In the genomic region with DNA sequence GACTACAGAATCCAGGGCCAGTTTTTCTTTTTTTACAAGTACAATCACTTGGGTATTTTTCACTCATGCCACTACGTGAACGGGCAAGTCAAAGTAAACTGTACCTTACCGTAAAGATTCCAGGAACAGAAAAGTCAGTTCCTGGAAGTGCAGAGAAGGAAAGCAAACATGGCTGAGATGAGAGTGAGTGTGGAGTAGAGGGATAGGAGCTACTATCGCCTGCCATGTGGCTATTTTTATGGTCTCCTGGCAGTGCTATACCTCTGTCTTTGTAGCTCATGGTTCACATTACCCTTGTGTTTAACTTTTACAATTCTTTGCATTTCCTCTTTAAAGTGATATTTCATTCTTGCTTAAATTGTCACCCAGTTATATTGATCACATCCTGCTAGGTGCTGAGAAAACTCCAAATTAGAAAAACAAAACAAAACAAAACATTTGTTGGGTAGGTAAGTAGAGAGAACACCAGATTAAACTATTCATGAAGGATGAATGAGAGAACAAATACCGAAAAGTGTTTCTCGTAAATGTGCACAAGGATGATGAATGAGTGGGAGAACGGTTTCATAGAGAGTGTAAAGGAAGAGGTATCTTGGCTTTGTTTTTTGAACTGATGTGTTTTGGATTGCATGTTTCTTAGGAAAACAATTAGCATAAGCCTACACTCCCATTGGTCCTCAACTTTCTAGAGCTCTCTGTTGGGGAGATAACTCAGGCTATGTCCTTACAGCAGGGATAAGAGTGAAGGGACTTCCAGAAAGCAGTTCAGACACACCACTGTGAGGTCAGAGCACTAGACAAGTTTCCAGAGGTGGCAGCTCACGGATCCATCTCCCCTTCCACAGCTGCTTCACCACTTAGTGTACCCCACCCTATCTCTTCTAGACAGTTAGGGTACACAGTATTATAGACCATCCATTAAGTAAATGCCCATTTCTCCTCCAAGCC, we compare ENCODE assay signal across 24 cellular contexts.
DNase-seq lines count a peak whose midpoint lies in the region; ATAC-seq, FAIRE-seq and TF ChIP-seq lines count a peak whose summit lies in the region.
"Had no signal": no experiment of that assay in that cellular context is flagged by ENCODE, and none has a peak within 500 bp of the region (broad histone marks: within the 10 kb centered on the region; RNA-seq: fewer than 3 reads in every experiment).

No MANE protein-coding gene starts in this region.

- no peak overlapping the region for H3K27ac Mint-ChIP-seq in GM23338
- H3K27ac Mint-ChIP-seq: CD4-positive, alpha-beta T cell had no signal

- POLR2A ChIA-PET in H1 (lab: Charles Lee; ENCODE audit: partially characterized antibody), result no interaction called here

- H3K79me2 ChIP-seq in GM23338 (replicated peaks; ENCODE audit: insufficient read depth) (no peaks in the 10 kb centered on the region), H1 (ENCODE audit: control insufficient read depth in 1 of 2, insufficient read depth in 2 of 2, low read length in 2 of 2) (no peaks in the 10 kb centered on the region), osteoblast (ENCODE audit: insufficient read depth, low read length) (no peaks in the 10 kb centered on the region)

- H3K9ac ChIP-seq in H1 (replicated peaks in 1 of 4; ENCODE audit: extremely low read depth in 1 of 4, low read depth in 3 of 4, low read length in 3 of 4), result no peak overlapping the region
- H3K9ac ChIP-seq: BLaER1 treated with 17β-estradiol and CSF1 and Interleukin-3, amounts not matched to agents 10 nM and 100 nM; SK-N-SH had no signal

- H3K4me3 ChIP-seq in GM23338 (no peak overlapping the region), H1 (ENCODE audit: extremely low read depth in 1 of 4, insufficient read depth in 2 of 4, low read depth in 3 of 4, low read length in 4 of 4) (no peak overlapping the region), osteoblast (ENCODE audit: insufficient read depth, low read length) (no peak overlapping the region), suprapubic skin (no peak overlapping the region)
- H3K4me3 ChIP-seq: A549; BLaER1 treated with 17β-estradiol and CSF1 and Interleukin-3, amounts not matched to agents 10 nM and 100 nM; Peyer's patch had no signal

- H3F3A ChIP-seq in GM23338 (replicated peaks; ENCODE audit: low read depth), result no peaks in the 10 kb centered on the region

- no peak overlapping the region for H2BK120ac ChIP-seq in H1 (replicated peaks; ENCODE audit: low read depth, low read length)

- no peak for TF ChIP-seq RAD21 in H1 (IDR thresholded peaks at IDR 0.05 in 1 of 2, conservative IDR thresholded peaks at IDR 0.05 in 1 of 2; ENCODE audit: low read depth in 2 of 2, low read length in 2 of 2)

- H2BK5ac ChIP-seq in H1 (ENCODE audit: low read depth, low read length), result no peak overlapping the region

- no peaks in the 10 kb centered on the region for H3K27me3 ChIP-seq in GM23338 (ENCODE audit: insufficient read depth)
- no peaks in the 10 kb centered on the region for H3K27me3 ChIP-seq in H1 (replicated peaks in 1 of 4; ENCODE audit: control insufficient read depth in 3 of 4, extremely low read depth in 1 of 4, insufficient read depth in 3 of 4, low read length in 3 of 4)
- H3K27me3 ChIP-seq in osteoblast (ENCODE audit: insufficient read depth, low read length), result no peaks in the 10 kb centered on the region
- H3K27me3 ChIP-seq in suprapubic skin, result no peaks in the 10 kb centered on the region
- H3K27me3 ChIP-seq: BLaER1 treated with 17β-estradiol and CSF1 and Interleukin-3, amounts not matched to agents 10 nM and 100 nM; Peyer's patch had no signal

- H4K8ac ChIP-seq in H1 (ENCODE audit: extremely low read depth, insufficient read depth, low read length), result no peak overlapping the region

- TF ChIP-seq CTCF in GM23338 (conservative IDR thresholded peaks at IDR 0.05; ENCODE audit: low read depth in 2 of 2), result no peak
- no peak for TF ChIP-seq CTCF in H1 (IDR thresholded peaks at IDR 0.05; ENCODE audit: control extremely low read depth in 1 of 3, insufficient read depth in 1 of 3, low read depth in 1 of 3, low read length in 3 of 3)
- no peak for TF ChIP-seq CTCF in osteoblast (IDR thresholded peaks at IDR 0.05; ENCODE audit: extremely low read depth, low read depth, low read length)
- TF ChIP-seq CTCF in suprapubic skin (IDR thresholded peaks at IDR 0.05), result no peak

- H2BK12ac ChIP-seq in H1 (ENCODE audit: low read depth, low read length), result no peak overlapping the region

- peak overlapping the region; percentile 29; the same call in 1 of the 2 replicates for H2AFZ ChIP-seq in GM23338
- 0 out of 2 replicates have a peak overlapping the region, but pooled peaks have one; percentile 34 for H2AFZ ChIP-seq in H1 (ENCODE audit: low read length)
- H2AFZ ChIP-seq in osteoblast (ENCODE audit: low read length), result no peak overlapping the region

- no peaks in the 10 kb centered on the region for H4K20me1 ChIP-seq in GM23338 (replicated peaks; ENCODE audit: insufficient read depth)
- H4K20me1 ChIP-seq in H1 (replicated peaks in 1 of 2; ENCODE audit: control insufficient read depth in 1 of 2, insufficient read depth in 2 of 2, low read length in 2 of 2), result no peaks in the 10 kb centered on the region
- H4K20me1 ChIP-seq in osteoblast (ENCODE audit: insufficient read depth, low read length), result no peaks in the 10 kb centered on the region
- H4K20me1 ChIP-seq: BLaER1 treated with 17β-estradiol and CSF1 and Interleukin-3, amounts not matched to agents 10 nM and 100 nM had no signal

- ATAC-seq in GM23338 (no peak), GM18498 (IDR thresholded peaks at IDR 0.05; ENCODE audit: unreplicated experiment) (no peak)
- ATAC-seq: A549 had no signal

- no peak overlapping the region for H3K18ac ChIP-seq in H1 (ENCODE audit: extremely low read depth, low read length)

- no peak for FAIRE-seq in H1 (lab: Jason Lieb, UNC)
- FAIRE-seq: A549, D721Med had no signal

- peaks cover 12% of the 10 kb centered on the region for H3K4me1 Mint-ChIP-seq in GM23338

- CTCF ChIA-PET in H1 (lab: Charles Lee; ENCODE audit: partially characterized antibody), result interaction anchor here (0.7 to 1.5 kb wide), 2 partner anchors 12 to 18 kb away, joined by 3 to 5 read pairs; no protein-coding TSS in a partner anchor

- TF ChIP-seq POLR2A in H1 (IDR thresholded peaks at IDR 0.05; ENCODE audit: control extremely low read depth in 1 of 2, low read depth in 2 of 2, low read length in 2 of 2) (no peak), suprapubic skin (IDR thresholded peaks at IDR 0.05) (no peak)

- no peaks in the 10 kb centered on the region for H3K9me3 Mint-ChIP-seq in GM23338
- H3K9me3 Mint-ChIP-seq: CD4-positive, alpha-beta T cell had no signal

- H3K9me3 ChIP-seq in H1 (ENCODE audit: insufficient read depth in 2 of 2, low read depth in 1 of 2, low read length in 1 of 2) (no peaks in the 10 kb centered on the region), osteoblast (ENCODE audit: low read depth, low read length) (no peaks in the 10 kb centered on the region), suprapubic skin (no peaks in the 10 kb centered on the region)
- H3K9me3 ChIP-seq: A549; BLaER1 treated with 17β-estradiol and CSF1 and Interleukin-3, amounts not matched to agents 10 nM and 100 nM; Peyer's patch; SK-N-SH had no signal

- H3K79me1 ChIP-seq in H1 (ENCODE audit: low read depth, low read length), result no peaks in the 10 kb centered on the region

- no peaks in the 10 kb centered on the region for H3K9me2 ChIP-seq in GM23338 (ENCODE audit: insufficient read depth)
- H3K9me2 ChIP-seq: SK-N-SH had no signal

- H3K36me3 ChIP-seq in GM23338 (ENCODE audit: insufficient read depth) (no peaks in the 10 kb centered on the region), H1 (ENCODE audit: control insufficient read depth in 2 of 4, insufficient read depth in 4 of 4, low read length in 3 of 4) (no peaks in the 10 kb centered on the region), osteoblast (ENCODE audit: insufficient read depth, low read length) (no peaks in the 10 kb centered on the region), suprapubic skin (no peaks in the 10 kb centered on the region)
- H3K36me3 ChIP-seq: BLaER1 treated with 17β-estradiol and CSF1 and Interleukin-3, amounts not matched to agents 10 nM and 100 nM; Peyer's patch had no signal

- H3K4me3 Mint-ChIP-seq in GM23338, result no peak overlapping the region
- H3K4me3 Mint-ChIP-seq: CD4-positive, alpha-beta T cell had no signal

- no peak overlapping the region for H3K23ac ChIP-seq in H1 (ENCODE audit: insufficient read length)

- H3K56ac ChIP-seq in H1 (replicated peaks; ENCODE audit: insufficient read length, low read depth, low read length), result no peak overlapping the region

- H4K91ac ChIP-seq in H1 (replicated peaks; ENCODE audit: insufficient read length, low read length), result no peak overlapping the region

- DNase-seq in GM23338 (ENCODE audit: low spot score) (no peak), SHP77 treated with DMSO at 0.1 percent for 48 hours (lab: John Stamatoyannopoulos, UW) (peak; percentile 33), H1 (ENCODE audit: low read depth in 1 of 2, low spot score in 2 of 2) (no peak), osteoblast (ENCODE audit: insufficient read length, low spot score, missing footprints) (peak; percentile 6), NCI-H2171 (lab: John Stamatoyannopoulos, UW) (no peak), suprapubic skin (ENCODE audit: low spot score in 2 of 2) (no peak), SW480 (ENCODE audit: low spot score) (no peak)
- DNase-seq: AML-193; CD4-positive, alpha-beta T cell; Karpas-422; NCI-H1092; NCI-H1436 treated with DMSO at 0.1 percent for 48 hours; NCI-H187 treated with DMSO at 0.1 percent for 48 hours; NCI-H446 treated with DMSO at 0.1 percent for 48 hours; NCI-H526; NCI-H82; Peyer's patch; SK-N-SH; SW 1271 had no signal

- no peak overlapping the region for H3K4ac ChIP-seq in H1 (replicated peaks; ENCODE audit: insufficient read length, low read depth, low read length)

- H3K4me1 ChIP-seq in GM23338 (ENCODE audit: insufficient read depth), result no peaks in the 10 kb centered on the region
- H3K4me1 ChIP-seq in H1 (replicated peaks in 1 of 4; ENCODE audit: control insufficient read depth in 3 of 4, insufficient read depth in 4 of 4, low read length in 3 of 4), result no peaks in the 10 kb centered on the region
- H3K4me1 ChIP-seq in osteoblast (ENCODE audit: insufficient read depth, low read length), result no peaks in the 10 kb centered on the region
- no peaks in the 10 kb centered on the region for H3K4me1 ChIP-seq in suprapubic skin
- H3K4me1 ChIP-seq: A549; BLaER1 treated with 17β-estradiol and CSF1 and Interleukin-3, amounts not matched to agents 10 nM and 100 nM; Peyer's patch had no signal

- H3K36me3 Mint-ChIP-seq in GM23338 (ENCODE audit: low read depth), result no peaks in the 10 kb centered on the region

- no peak overlapping the region for H2BK15ac ChIP-seq in H1 (ENCODE audit: low read length)

- H3K4me2 ChIP-seq in GM23338, result no peak overlapping the region
- no peak overlapping the region for H3K4me2 ChIP-seq in H1 (ENCODE audit: insufficient read depth in 1 of 2, low read depth in 2 of 2, low read length in 2 of 2)
- no peak overlapping the region for H3K4me2 ChIP-seq in osteoblast (ENCODE audit: insufficient read depth, low read length)
- H3K4me2 ChIP-seq: A549; BLaER1 treated with 17β-estradiol and CSF1 and Interleukin-3, amounts not matched to agents 10 nM and 100 nM; SK-N-SH had no signal

- WGBS in H1 (ENCODE audit: extremely low coverage in 1 of 2, insufficient coverage in 1 of 2, insufficient read length in 1 of 2, insufficient replicate concordance in 2 of 2, low coverage in 1 of 2, low lambda C conversion rate in 2 of 2, missing lambda C conversion rate in 1 of 2), 2 experiments, result 93% methylated on average over 8 of the region's 8 CpGs; no CpG with 5 or more reads in 1 of the 2 experiments
- WGBS in suprapubic skin, result 68% methylated on average over 8 of the region's 8 CpGs

- H3K27me3 Mint-ChIP-seq in GM23338 (ENCODE audit: insufficient read depth, low read depth, poor library complexity), result no peaks in the 10 kb centered on the region

- no peak overlapping the region for H2AK5ac ChIP-seq in H1 (ENCODE audit: low read depth, low read length)

- H2BK20ac ChIP-seq in H1 (ENCODE audit: low read length), result no peak overlapping the region

- H3K14ac ChIP-seq in H1 (ENCODE audit: insufficient read length), result no peak overlapping the region

- H3K23me2 ChIP-seq in H1 (ENCODE audit: low read depth, low read length), result no peaks in the 10 kb centered on the region

- no peak for TF ChIP-seq EP300 in H1 (IDR thresholded peaks at IDR 0.05; ENCODE audit: borderline replicate concordance in 1 of 2, low read depth in 2 of 2, low read length in 2 of 2)
- TF ChIP-seq EP300 in suprapubic skin (IDR thresholded peaks at IDR 0.05), result no peak

- H3K27ac ChIP-seq in GM23338 (ENCODE audit: low read depth) (no peak overlapping the region), H1 (ENCODE audit: low read depth, low read length) (no peak overlapping the region), osteoblast (ENCODE audit: low read depth, low read length) (no peak overlapping the region), suprapubic skin (no peak overlapping the region)
- H3K27ac ChIP-seq: A549; BLaER1 treated with 17β-estradiol and CSF1 and Interleukin-3, amounts not matched to agents 10 nM and 100 nM; HL-60 had no signal

- H4K5ac ChIP-seq in H1 (ENCODE audit: insufficient read length, low read depth, low read length), result no peak overlapping the region

Comparison
In these comparisons a context has a peak if more than half of its experiments do, and no peak if none do; other contexts are left out.
1. DNase-seq: peak in SHP77 treated with DMSO at 0.1 percent for 48 hours (single experiment) and osteoblast (single experiment); none in GM23338 (single experiment), H1 (0 of 2), NCI-H2171 (single experiment), suprapubic skin (0 of 2) and SW480 (single experiment).